In genomic region chr7:90402785-90403173, GRCh38 we compare ENCODE assay signal across 7 cellular contexts. TPM values are rescaled to one million over a fixed set of nuclear protein-coding genes. Genes with fewer than 3 reads are reported as not detected.
DNase-seq lines count a peak whose midpoint lies in the region; ATAC-seq and TF ChIP-seq lines count a peak whose summit lies in the region.

No MANE protein-coding gene starts in this region.

- H2BK5ac ChIP-seq in H9 (ENCODE audit: insufficient read length, low read length) = no peak overlapping the region

- H3K9me3 Mint-ChIP-seq in H9 = peaks cover 6 to 8% of the 10 kb centered on the region in 2 experiments; a peak in 4 of 5 replicates

- H2BK120ac ChIP-seq in H9 (ENCODE audit: low read depth, low read length, poor library complexity, severe bottlenecking) = no peak overlapping the region

- H3K14ac ChIP-seq in H9 (ENCODE audit: insufficient read depth, low read length) = no peak overlapping the region

- H3K9ac ChIP-seq in H9 (ENCODE audit: extremely low read depth, insufficient read length, low read length) = no peak overlapping the region
- H3K9ac ChIP-seq in smooth muscle cell (ENCODE audit: low read depth) = no peak overlapping the region

- no peak overlapping the region for H2BK20ac ChIP-seq in H9 (ENCODE audit: low read depth, low read length, poor library complexity, severe bottlenecking)

- H3K9me3 ChIP-seq in H9 (ENCODE audit: control insufficient read depth, low read depth, low read length) (no peaks in the 10 kb centered on the region), WERI-Rb-1 (ENCODE audit: severe bottlenecking) (peaks cover 3% of the 10 kb centered on the region), right cardiac atrium (ENCODE audit: control insufficient read depth, low read length) (no peaks in the 10 kb centered on the region), smooth muscle cell (replicated peaks; ENCODE audit: low read depth) (no peaks in the 10 kb centered on the region)

- peak overlapping the region; percentile 67 for H2AFZ ChIP-seq in H9 (ENCODE audit: low read length)
- peak overlapping the region; percentile 99 for H2AFZ ChIP-seq in smooth muscle cell (ENCODE audit: low read depth)

- peaks cover 7% of the 10 kb centered on the region for H3K79me1 ChIP-seq in H9 (ENCODE audit: insufficient read depth, low read depth, low read length, poor library complexity, severe bottlenecking)

- WGBS in H9 (ENCODE audit: extremely low coverage, insufficient read length, low lambda C conversion rate) = no CpG with 5 or more reads among the region's 1 CpG
- WGBS in right cardiac atrium = 32% methylated on average over 1 of the region's 1 CpG
- WGBS in smooth muscle cell (ENCODE audit: low lambda C conversion rate) = 41% methylated on average over 1 of the region's 1 CpG

- peaks cover 6 to 24% (median 22%) of the 10 kb centered on the region in 3 experiments; a peak in 6 of 7 replicates for H3K36me3 Mint-ChIP-seq in H9 (ENCODE audit: insufficient read depth in 1 of 3, low read depth in 3 of 3)

- H3K27ac Mint-ChIP-seq in H9 = peak overlapping the region in 1 of 3 experiments; percentile 92; a peak in 1 of 7 replicates

- H3T11ph ChIP-seq in H9 (ENCODE audit: low read length) = no peak overlapping the region

- no peak overlapping the region for H4K8ac ChIP-seq in H9 (replicated peaks; ENCODE audit: insufficient read length, low read depth, low read length)

- peak overlapping the region; percentile 95 for H3K4me3 ChIP-seq in WERI-Rb-1 (ENCODE audit: low read depth, low read length)
- peak overlapping the region; percentile 98 for H3K4me3 ChIP-seq in right cardiac atrium (ENCODE audit: low read length)
- H3K4me3 ChIP-seq in smooth muscle cell = peak overlapping the region; percentile 91

- H2AK5ac ChIP-seq in H9 (ENCODE audit: insufficient read length, low read length) = no peak overlapping the region

- no peak overlapping the region for H3K23ac ChIP-seq in H9 (ENCODE audit: insufficient read length, low read depth, low read length)

- H3K27me3 ChIP-seq in H9 (ENCODE audit: insufficient read depth, low read length) (no peaks in the 10 kb centered on the region), WERI-Rb-1 (ENCODE audit: insufficient read depth, low read depth, severe bottlenecking) (no peaks in the 10 kb centered on the region), right cardiac atrium (ENCODE audit: control insufficient read depth, insufficient read depth) (no peaks in the 10 kb centered on the region), smooth muscle cell (ENCODE audit: low read depth) (no peaks in the 10 kb centered on the region)

- H3K4me2 ChIP-seq in H9 (ENCODE audit: insufficient read depth, insufficient read length, low read length) = peak overlapping the region; percentile 75
- H3K4me2 ChIP-seq in smooth muscle cell = peak overlapping the region; percentile 99

- H3K56ac ChIP-seq in H9 (ENCODE audit: insufficient read length, low read depth, low read length) = no peak overlapping the region

- H3K4me3 Mint-ChIP-seq in H9 = peak overlapping the region; percentile 91 to 97

- H4K91ac ChIP-seq in H9 (ENCODE audit: insufficient read length, low read depth, low read length) = no peak overlapping the region

- H2BK15ac ChIP-seq in H9 (ENCODE audit: low read depth, low read length) = no peak overlapping the region

- H3K27ac ChIP-seq in H9 (ENCODE audit: insufficient read length, low read depth, low read length) (no peak overlapping the region), WERI-Rb-1 (peak overlapping the region; percentile 27; the same call in 1 of the 2 replicates), right cardiac atrium (ENCODE audit: low read length) (no peak overlapping the region), smooth muscle cell (ENCODE audit: low read depth) (no peak overlapping the region)

- TF ChIP-seq CTCF in H9 (conservative IDR thresholded peaks at IDR 0.05) = no peak
- no peak for TF ChIP-seq CTCF in WERI-Rb-1 (IDR thresholded peaks at IDR 0.05; ENCODE audit: low read depth, low read length)
- no peak for TF ChIP-seq CTCF in smooth muscle cell (IDR thresholded peaks at IDR 0.05; ENCODE audit: borderline replicate concordance, insufficient read depth, poor library complexity, severe bottlenecking)
- TF ChIP-seq CTCF in GM10248 (IDR thresholded peaks at IDR 0.05; ENCODE audit: control extremely low read depth, extremely low read depth, low read depth, missing control alignments) = no peak

- H3K4ac ChIP-seq in H9 (ENCODE audit: low read depth, low read length) = no peak overlapping the region

- DNase-seq in H9 (no peak), WERI-Rb-1 (no peak), right cardiac atrium (no peak), smooth muscle cell (lab: John Stamatoyannopoulos, UW; ENCODE audit: unreplicated experiment) (no peak), LoVo (ENCODE audit: low spot score) (no peak), iPS-NIHi11 (ENCODE audit: low spot score) (no peak), GM10248 (ENCODE audit: extremely low spot score) (no peak)

- H3K36me3 ChIP-seq in WERI-Rb-1 (peaks cover 21% of the 10 kb centered on the region), smooth muscle cell (ENCODE audit: low read depth) (peaks cover 4% of the 10 kb centered on the region)

- no peaks in the 10 kb centered on the region for H4K20me1 ChIP-seq in H9 (ENCODE audit: control insufficient read depth, insufficient read depth, insufficient read length)
- H4K20me1 ChIP-seq in smooth muscle cell (ENCODE audit: low read depth) = peaks cover 3% of the 10 kb centered on the region

- intact Hi-C loops in right cardiac atrium (cut with DNase I) = loop anchor here in 1 of 4 donors (5.0 kb wide), 1 partner anchor 55 kb away; the partner anchor contains the start of gene GTPBP10

- no peak for ATAC-seq in right cardiac atrium

- H3K18ac ChIP-seq in H9 (ENCODE audit: insufficient read length, low read depth, low read length) = no peak overlapping the region

- no peak overlapping the region for H2BK12ac ChIP-seq in H9 (ENCODE audit: insufficient read length, low read depth, low read length)

- no peaks in the 10 kb centered on the region for H3K79me2 ChIP-seq in H9 (ENCODE audit: insufficient read depth, low read length)
- H3K79me2 ChIP-seq in smooth muscle cell (ENCODE audit: low read depth) = peaks cover 27% of the 10 kb centered on the region

- H3K4me1 ChIP-seq in H9 (ENCODE audit: insufficient read depth, low read length) (no peaks in the 10 kb centered on the region), right cardiac atrium (ENCODE audit: control insufficient read depth, insufficient read depth, low read length) (peaks cover 4% of the 10 kb centered on the region), smooth muscle cell (ENCODE audit: low read depth) (peaks cover 7% of the 10 kb centered on the region)

- no peaks in the 10 kb centered on the region for H3F3A ChIP-seq in smooth muscle cell (ENCODE audit: low read depth)

- POLR2A ChIA-PET in GM10248 (lab: Yijun Ruan, JAX) = no interaction called here

- H3K4me1 Mint-ChIP-seq in H9 = peaks cover 5 to 11% of the 10 kb centered on the region in 2 experiments

- H4K5ac ChIP-seq in H9 (ENCODE audit: insufficient read length, low read depth, low read length) = no peak overlapping the region

- H3K27me3 Mint-ChIP-seq in H9 (ENCODE audit: low read depth) = peaks cover 29% of the 10 kb centered on the region

- H3K23me2 ChIP-seq in H9 (ENCODE audit: insufficient read length, low read depth, low read length, poor library complexity, severe bottlenecking) = peaks cover 6% of the 10 kb centered on the region

- CTCF ChIA-PET in GM10248 (lab: Yijun Ruan, JAX) = interaction anchor here (1.1 kb wide), 1 partner anchor 16 kb away, joined by 3 read pairs; no protein-coding TSS in a partner anchor

RNA-seq across cellular contexts. Expression of gene CLDN12, which starts 0.5 kb away (rescaled TPM):
- total RNA-seq in H9 (2021) = 40.1 and 42.9 TPM in 2 replicates
- 10 to 100 TPM; 34.9 to 46.1 (median 39.7) TPM for total RNA-seq in right cardiac atrium
- polyA plus RNA-seq in right cardiac atrium = 24.7 TPM
- 50.2 and 51.1 TPM in 2 replicates for total RNA-seq in smooth muscle cell
- polyA plus RNA-seq in smooth muscle cell = 16.1 and 18.1 TPM in 2 replicates

RNA-seq across cellular contexts. Expression of gene GTPBP10, which starts 56.3 kb away (rescaled TPM):
- total RNA-seq in H9 (2021) = 20.3 and 23.3 TPM in 2 replicates
- total RNA-seq in right cardiac atrium = 10 to 100 TPM; 15.3 to 25.9 (median 20.3) TPM
- polyA plus RNA-seq in right cardiac atrium = 11.7 TPM
- total RNA-seq in smooth muscle cell = 19.4 and 22.1 TPM in 2 replicates
- 13.5 and 14.4 TPM in 2 replicates for polyA plus RNA-seq in smooth muscle cell
